Comparison of ENCODE assay signal across 1 cellular context in the genomic region with DNA sequence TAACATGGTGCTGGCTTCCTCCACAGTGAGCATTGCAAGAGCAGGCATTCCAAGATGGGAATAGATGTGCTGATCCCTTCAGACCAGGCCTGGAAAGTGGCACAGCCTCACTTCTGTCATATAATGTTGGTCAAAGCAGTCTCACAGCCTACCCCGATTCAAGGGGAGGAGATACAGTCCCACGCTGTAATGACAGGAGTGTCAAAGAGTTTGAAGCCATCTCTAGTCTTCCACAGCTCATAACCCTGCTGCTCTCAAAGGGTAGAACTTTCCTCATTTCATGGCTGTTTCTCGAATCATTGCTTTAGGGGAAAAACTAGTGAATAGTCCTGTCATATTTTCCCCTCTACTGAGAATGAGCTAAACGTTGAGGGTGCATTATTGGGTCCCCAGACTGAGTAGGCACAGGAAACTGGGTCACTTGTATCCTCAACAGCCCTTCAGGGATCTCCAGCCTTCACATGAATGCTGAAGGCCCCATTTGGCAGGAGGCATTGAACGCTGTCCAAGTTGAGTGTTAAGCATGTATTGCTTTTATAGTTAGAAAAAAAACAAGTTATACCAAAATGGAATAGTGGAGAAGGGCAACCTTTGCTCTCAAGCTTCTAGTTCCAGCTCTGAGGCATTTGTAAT.
TF ChIP-seq lines count a peak whose summit lies in the region.

No MANE protein-coding gene starts in this region.

TF ChIP-seq in WTC11, 78 proteins besides CTCF, POLR2A, EP300 and RAD21 (continued from another document):
- TF ChIP-seq, protein P1, sequence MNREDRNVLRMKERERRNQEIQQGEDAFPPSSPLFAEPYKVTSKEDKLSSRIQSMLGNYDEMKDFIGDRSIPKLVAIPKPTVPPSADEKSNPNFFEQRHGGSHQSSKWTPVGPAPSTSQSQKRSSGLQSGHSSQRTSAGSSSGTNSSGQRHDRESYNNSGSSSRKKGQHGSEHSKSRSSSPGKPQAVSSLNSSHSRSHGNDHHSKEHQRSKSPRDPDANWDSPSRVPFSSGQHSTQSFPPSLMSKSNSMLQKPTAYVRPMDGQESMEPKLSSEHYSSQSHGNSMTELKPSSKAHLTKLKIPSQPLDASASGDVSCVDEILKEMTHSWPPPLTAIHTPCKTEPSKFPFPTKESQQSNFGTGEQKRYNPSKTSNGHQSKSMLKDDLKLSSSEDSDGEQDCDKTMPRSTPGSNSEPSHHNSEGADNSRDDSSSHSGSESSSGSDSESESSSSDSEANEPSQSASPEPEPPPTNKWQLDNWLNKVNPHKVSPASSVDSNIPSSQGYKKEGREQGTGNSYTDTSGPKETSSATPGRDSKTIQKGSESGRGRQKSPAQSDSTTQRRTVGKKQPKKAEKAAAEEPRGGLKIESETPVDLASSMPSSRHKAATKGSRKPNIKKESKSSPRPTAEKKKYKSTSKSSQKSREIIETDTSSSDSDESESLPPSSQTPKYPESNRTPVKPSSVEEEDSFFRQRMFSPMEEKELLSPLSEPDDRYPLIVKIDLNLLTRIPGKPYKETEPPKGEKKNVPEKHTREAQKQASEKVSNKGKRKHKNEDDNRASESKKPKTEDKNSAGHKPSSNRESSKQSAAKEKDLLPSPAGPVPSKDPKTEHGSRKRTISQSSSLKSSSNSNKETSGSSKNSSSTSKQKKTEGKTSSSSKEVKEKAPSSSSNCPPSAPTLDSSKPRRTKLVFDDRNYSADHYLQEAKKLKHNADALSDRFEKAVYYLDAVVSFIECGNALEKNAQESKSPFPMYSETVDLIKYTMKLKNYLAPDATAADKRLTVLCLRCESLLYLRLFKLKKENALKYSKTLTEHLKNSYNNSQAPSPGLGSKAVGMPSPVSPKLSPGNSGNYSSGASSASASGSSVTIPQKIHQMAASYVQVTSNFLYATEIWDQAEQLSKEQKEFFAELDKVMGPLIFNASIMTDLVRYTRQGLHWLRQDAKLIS (CRISPR knock-in tag; IDR thresholded peaks at IDR 0.05; ENCODE audit: borderline replicate concordance): no peak
- no peak for TF ChIP-seq TCF7 (CRISPR knock-in tag; IDR thresholded peaks at IDR 0.05; ENCODE audit: low read depth)
- no peak for TF ChIP-seq NFYB (CRISPR knock-in tag; conservative IDR thresholded peaks at IDR 0.05; ENCODE audit: low read depth)
- no peak for TF ChIP-seq MYBL2 (CRISPR knock-in tag; IDR thresholded peaks at IDR 0.05)
- TF ChIP-seq, protein P2, sequence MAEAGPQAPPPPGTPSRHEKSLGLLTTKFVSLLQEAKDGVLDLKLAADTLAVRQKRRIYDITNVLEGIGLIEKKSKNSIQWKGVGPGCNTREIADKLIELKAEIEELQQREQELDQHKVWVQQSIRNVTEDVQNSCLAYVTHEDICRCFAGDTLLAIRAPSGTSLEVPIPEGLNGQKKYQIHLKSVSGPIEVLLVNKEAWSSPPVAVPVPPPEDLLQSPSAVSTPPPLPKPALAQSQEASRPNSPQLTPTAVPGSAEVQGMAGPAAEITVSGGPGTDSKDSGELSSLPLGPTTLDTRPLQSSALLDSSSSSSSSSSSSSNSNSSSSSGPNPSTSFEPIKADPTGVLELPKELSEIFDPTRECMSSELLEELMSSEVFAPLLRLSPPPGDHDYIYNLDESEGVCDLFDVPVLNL (CRISPR knock-in tag; IDR thresholded peaks at IDR 0.05; ENCODE audit: borderline replicate concordance, low read depth): no peak
- TF ChIP-seq ZBTB21 (CRISPR knock-in tag; IDR thresholded peaks at IDR 0.05; ENCODE audit: borderline replicate concordance): no peak
- TF ChIP-seq, protein P3, sequence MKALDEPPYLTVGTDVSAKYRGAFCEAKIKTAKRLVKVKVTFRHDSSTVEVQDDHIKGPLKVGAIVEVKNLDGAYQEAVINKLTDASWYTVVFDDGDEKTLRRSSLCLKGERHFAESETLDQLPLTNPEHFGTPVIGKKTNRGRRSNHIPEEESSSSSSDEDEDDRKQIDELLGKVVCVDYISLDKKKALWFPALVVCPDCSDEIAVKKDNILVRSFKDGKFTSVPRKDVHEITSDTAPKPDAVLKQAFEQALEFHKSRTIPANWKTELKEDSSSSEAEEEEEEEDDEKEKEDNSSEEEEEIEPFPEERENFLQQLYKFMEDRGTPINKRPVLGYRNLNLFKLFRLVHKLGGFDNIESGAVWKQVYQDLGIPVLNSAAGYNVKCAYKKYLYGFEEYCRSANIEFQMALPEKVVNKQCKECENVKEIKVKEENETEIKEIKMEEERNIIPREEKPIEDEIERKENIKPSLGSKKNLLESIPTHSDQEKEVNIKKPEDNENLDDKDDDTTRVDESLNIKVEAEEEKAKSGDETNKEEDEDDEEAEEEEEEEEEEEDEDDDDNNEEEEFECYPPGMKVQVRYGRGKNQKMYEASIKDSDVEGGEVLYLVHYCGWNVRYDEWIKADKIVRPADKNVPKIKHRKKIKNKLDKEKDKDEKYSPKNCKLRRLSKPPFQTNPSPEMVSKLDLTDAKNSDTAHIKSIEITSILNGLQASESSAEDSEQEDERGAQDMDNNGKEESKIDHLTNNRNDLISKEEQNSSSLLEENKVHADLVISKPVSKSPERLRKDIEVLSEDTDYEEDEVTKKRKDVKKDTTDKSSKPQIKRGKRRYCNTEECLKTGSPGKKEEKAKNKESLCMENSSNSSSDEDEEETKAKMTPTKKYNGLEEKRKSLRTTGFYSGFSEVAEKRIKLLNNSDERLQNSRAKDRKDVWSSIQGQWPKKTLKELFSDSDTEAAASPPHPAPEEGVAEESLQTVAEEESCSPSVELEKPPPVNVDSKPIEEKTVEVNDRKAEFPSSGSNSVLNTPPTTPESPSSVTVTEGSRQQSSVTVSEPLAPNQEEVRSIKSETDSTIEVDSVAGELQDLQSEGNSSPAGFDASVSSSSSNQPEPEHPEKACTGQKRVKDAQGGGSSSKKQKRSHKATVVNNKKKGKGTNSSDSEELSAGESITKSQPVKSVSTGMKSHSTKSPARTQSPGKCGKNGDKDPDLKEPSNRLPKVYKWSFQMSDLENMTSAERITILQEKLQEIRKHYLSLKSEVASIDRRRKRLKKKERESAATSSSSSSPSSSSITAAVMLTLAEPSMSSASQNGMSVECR (CRISPR knock-in tag; IDR thresholded peaks at IDR 0.05; ENCODE audit: borderline replicate concordance): no peak
- no peak for TF ChIP-seq ZNF317 (CRISPR knock-in tag; IDR thresholded peaks at IDR 0.05; ENCODE audit: borderline replicate concordance, low read depth)
- TF ChIP-seq TEAD1 (CRISPR knock-in tag; IDR thresholded peaks at IDR 0.05): no peak
